Comparison of ENCODE assay signal across 36 cellular contexts in the genomic region with DNA sequence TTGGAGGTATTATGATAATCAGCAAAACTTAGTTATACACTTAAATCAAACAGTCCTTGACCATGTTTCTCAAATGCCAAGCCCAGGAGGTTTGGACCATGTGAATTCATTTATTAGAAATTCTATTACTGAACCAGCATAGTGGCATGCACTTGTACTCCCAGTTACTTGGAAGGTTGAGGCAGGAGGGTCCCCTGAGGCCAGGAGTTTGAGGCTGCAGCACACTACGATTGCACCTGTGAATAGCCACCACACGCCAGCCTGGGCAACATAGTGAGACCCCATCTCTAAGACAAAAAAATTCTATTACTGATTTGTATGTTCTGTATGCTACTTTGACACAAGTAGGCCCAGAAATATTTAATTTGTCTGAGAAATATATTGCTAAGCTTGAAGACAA. TPM values are rescaled to one million over a fixed set of nuclear protein-coding genes. Genes with fewer than 3 reads are reported as not detected.
DNase-seq lines count a peak whose midpoint lies in the region; ATAC-seq, FAIRE-seq and TF ChIP-seq lines count a peak whose summit lies in the region.
"Had no signal": no experiment of that assay in that cellular context is flagged by ENCODE, and none has a peak within 500 bp of the region (broad histone marks: within the 10 kb centered on the region; RNA-seq: fewer than 3 reads in every experiment).

No MANE protein-coding gene starts in this region.

- ATAC-seq in WTC11 (no peak), K562 (no peak)
- ATAC-seq: A549; CD8-positive, alpha-beta T cell had no signal

- H4K91ac ChIP-seq in H1 (replicated peaks; ENCODE audit: insufficient read length, low read length) = no peak overlapping the region

- H3K9ac ChIP-seq in K562 (ENCODE audit: insufficient read depth in 1 of 2, low read depth in 2 of 2, low read length in 2 of 2) = no peak overlapping the region
- H3K9ac ChIP-seq in H1 (replicated peaks in 1 of 4; ENCODE audit: extremely low read depth in 1 of 4, low read depth in 3 of 4, low read length in 3 of 4) = no peak overlapping the region
- H3K9ac ChIP-seq: BLaER1; BLaER1 treated with 17β-estradiol and CSF1 and Interleukin-3, amounts not matched to agents 10 nM and 100 nM had no signal

- peak overlapping the region; percentile 71; the same call in 1 of the 2 replicates for H2BK12ac ChIP-seq in H1 (ENCODE audit: low read depth, low read length)

- H3K18ac ChIP-seq in H1 (ENCODE audit: extremely low read depth, low read length) = no peak overlapping the region

- no peaks in the 10 kb centered on the region for H3K79me1 ChIP-seq in H1 (ENCODE audit: low read depth, low read length)

- H3K9me3 ChIP-seq in K562 (replicated peaks; ENCODE audit: control insufficient read depth, insufficient read depth, low read depth, low read length) (no peaks in the 10 kb centered on the region), H1 (ENCODE audit: insufficient read depth in 2 of 2, low read depth in 1 of 2, low read length in 1 of 2) (no peaks in the 10 kb centered on the region), sigmoid colon (no peaks in the 10 kb centered on the region)
- H3K9me3 ChIP-seq: A549; BE2C; BLaER1; BLaER1 treated with 17β-estradiol and CSF1 and Interleukin-3, amounts not matched to agents 10 nM and 100 nM; Caco-2 had no signal

- H2AK5ac ChIP-seq in H1 (ENCODE audit: low read depth, low read length) = no peak overlapping the region

- TF ChIP-seq RAD21 in K562 (CRISPR knock-in tag; conservative IDR thresholded peaks at IDR 0.05 in 1 of 2, IDR thresholded peaks at IDR 0.05 in 1 of 2) (no peak), H1 (IDR thresholded peaks at IDR 0.05 in 1 of 2, conservative IDR thresholded peaks at IDR 0.05 in 1 of 2; ENCODE audit: low read depth in 2 of 2, low read length in 2 of 2) (no peak)

- intact Hi-C loops in K562 (cut with micrococcal nuclease) (no loop called here), sigmoid colon (cut with DNase I) (no loop called here)

- no peak overlapping the region for H2BK20ac ChIP-seq in H1 (ENCODE audit: low read length)

- H3K4me1 Mint-ChIP-seq in WTC11 = peaks cover 38% of the 10 kb centered on the region
- H3K4me1 Mint-ChIP-seq: B cell; CD4-positive, CD25-positive, alpha-beta regulatory T cell had no signal

- no TSS peak for BruUV-seq in K562 (replicated peaks; lab: Mats Ljungman, UMichigan)

- H3K9me3 Mint-ChIP-seq in WTC11 = no peaks in the 10 kb centered on the region
- H3K9me3 Mint-ChIP-seq: CD14-positive monocyte; CD4-positive, alpha-beta memory T cell; CD4-positive, alpha-beta T cell; CD4-positive, CD25-positive, alpha-beta regulatory T cell; CD8-positive, alpha-beta memory T cell; CD8-positive, alpha-beta T cell had no signal

- WGBS in K562 (ENCODE audit: insufficient coverage, low coverage, missing lambda C conversion rate) = 24% methylated on average over 2 of the region's 2 CpGs
- 98% methylated on average over 2 of the region's 2 CpGs; no CpG with 5 or more reads in 1 of the 2 experiments for WGBS in H1 (ENCODE audit: extremely low coverage in 1 of 2, insufficient coverage in 1 of 2, insufficient read length in 1 of 2, insufficient replicate concordance in 2 of 2, low coverage in 1 of 2, low lambda C conversion rate in 2 of 2, missing lambda C conversion rate in 1 of 2), 2 experiments
- 95 to 99% methylated on average over 2 of the region's 2 CpGs for WGBS in sigmoid colon, 2 donors

- no peak overlapping the region for H4K5ac ChIP-seq in H1 (ENCODE audit: insufficient read length, low read depth, low read length)

- TF ChIP-seq POLR2A in K562 (conservative IDR thresholded peaks at IDR 0.05) (no peak), H1 (IDR thresholded peaks at IDR 0.05; ENCODE audit: control extremely low read depth in 1 of 2, low read depth in 2 of 2, low read length in 2 of 2) (no peak), sigmoid colon (IDR thresholded peaks at IDR 0.05) (no peak)

- H3K36me3 Mint-ChIP-seq in WTC11 = no peaks in the 10 kb centered on the region
- H3K36me3 Mint-ChIP-seq: CD14-positive monocyte; CD4-positive, alpha-beta memory T cell; CD8-positive, alpha-beta memory T cell; CD8-positive, alpha-beta T cell had no signal

- DNase-seq in WTC11 (ENCODE audit: low spot score) (no peak), K562 (ENCODE audit: extremely low read depth in 1 of 4, low spot score in 3 of 4) (no peak), H1 (ENCODE audit: low read depth in 1 of 2, low spot score in 2 of 2) (no peak), sigmoid colon (peak; percentile 24), NCI-H187 (lab: John Stamatoyannopoulos, UW) (no peak), DMS79 (lab: John Stamatoyannopoulos, UW) (no peak), NCI-H2171 (lab: John Stamatoyannopoulos, UW) (no peak), NCI-H146 (lab: John Stamatoyannopoulos, UW) (no peak)
- DNase-seq: 8988T; ACHN; AML-193; BE2C; C1 segment of cervical spinal cord; Caco-2; Calu3; CD4-positive, alpha-beta memory T cell; CD4-positive, alpha-beta T cell; CD4-positive, CD25-positive, alpha-beta regulatory T cell; CD8-positive, alpha-beta memory T cell; CD8-positive, alpha-beta T cell; COR-L47; DMS 273 treated with DMSO at 0.1 percent for 48 hours; DMS153; DMS53; DMS79 treated with DMSO at 0.1 percent for 48 hours; DND-41; EL had no signal

- no peaks in the 10 kb centered on the region for H3K23me2 ChIP-seq in H1 (ENCODE audit: low read depth, low read length)

- H4K20me1 ChIP-seq in K562 (replicated peaks; ENCODE audit: control insufficient read depth, insufficient read depth, low read length) (no peaks in the 10 kb centered on the region), H1 (replicated peaks in 1 of 2; ENCODE audit: control insufficient read depth in 1 of 2, insufficient read depth in 2 of 2, low read length in 2 of 2) (no peaks in the 10 kb centered on the region)
- H4K20me1 ChIP-seq: BLaER1; BLaER1 treated with 17β-estradiol and CSF1 and Interleukin-3, amounts not matched to agents 10 nM and 100 nM had no signal

- no peak overlapping the region for H3K27ac Mint-ChIP-seq in WTC11
- H3K27ac Mint-ChIP-seq: B cell; CD14-positive monocyte; CD4-positive, alpha-beta memory T cell; CD4-positive, alpha-beta T cell; CD4-positive, CD25-positive, alpha-beta regulatory T cell; CD8-positive, alpha-beta memory T cell; CD8-positive, alpha-beta T cell had no signal

- TF ChIP-seq EP300 in K562 (IDR thresholded peaks at IDR 0.05; ENCODE audit: low read length) (no peak), H1 (IDR thresholded peaks at IDR 0.05; ENCODE audit: borderline replicate concordance in 1 of 2, low read depth in 2 of 2, low read length in 2 of 2) (no peak), sigmoid colon (IDR thresholded peaks at IDR 0.05) (no peak)

- no peak overlapping the region for H2BK5ac ChIP-seq in H1 (ENCODE audit: low read depth, low read length)

- no peaks in the 10 kb centered on the region for H3K79me2 ChIP-seq in K562 (ENCODE audit: control insufficient read depth, insufficient read depth, low read length)
- no peaks in the 10 kb centered on the region for H3K79me2 ChIP-seq in H1 (ENCODE audit: control insufficient read depth in 1 of 2, insufficient read depth in 2 of 2, low read length in 2 of 2)

- H3K27me3 ChIP-seq in K562 (ENCODE audit: control insufficient read depth in 2 of 2, insufficient read depth in 2 of 2, low read length in 2 of 2) = peaks cover 4 to 15% of the 10 kb centered on the region in 2 experiments; a peak in 2 of 5 replicates
- no peaks in the 10 kb centered on the region for H3K27me3 ChIP-seq in H1 (replicated peaks in 1 of 4; ENCODE audit: control insufficient read depth in 3 of 4, extremely low read depth in 1 of 4, insufficient read depth in 3 of 4, low read length in 3 of 4)
- no peaks in the 10 kb centered on the region for H3K27me3 ChIP-seq in sigmoid colon
- H3K27me3 ChIP-seq: BE2C; BLaER1; BLaER1 treated with 17β-estradiol and CSF1 and Interleukin-3, amounts not matched to agents 10 nM and 100 nM had no signal

- H4K8ac ChIP-seq in H1 (ENCODE audit: extremely low read depth, insufficient read depth, low read length) = no peak overlapping the region

- no peak overlapping the region for H2AFZ ChIP-seq in K562 (ENCODE audit: low read depth, low read length)
- H2AFZ ChIP-seq in H1 (ENCODE audit: low read length) = no peak overlapping the region

- CTCF ChIA-PET in WTC11 (lab: Charles Lee) = no interaction called here
- CTCF ChIA-PET in K562 (lab: Yijun Ruan, JAX; ENCODE audit: low intra/inter-chr PET ratio) = no interaction called here
- CTCF ChIA-PET in H1 (lab: Charles Lee; ENCODE audit: partially characterized antibody) = interaction anchor here (1.1 to 1.3 kb wide), 4 partner anchors 13 to 129 kb away, joined by 3 to 5 read pairs (median 4); no protein-coding TSS in a partner anchor

- H3K4ac ChIP-seq in H1 (replicated peaks; ENCODE audit: insufficient read length, low read depth, low read length) = no peak overlapping the region

- POLR2A ChIA-PET in WTC11 (lab: Charles Lee) = no interaction called here
- POLR2A ChIA-PET in K562 (lab: Yijun Ruan, JAX) = interaction anchor here (0.9 to 1.3 kb wide), 2 partner anchors 30 to 33 kb away, joined by 3 read pairs; no protein-coding TSS in a partner anchor
- POLR2A ChIA-PET in H1 (lab: Charles Lee; ENCODE audit: partially characterized antibody) = interaction anchor here (0.8 to 1.0 kb wide), 2 partner anchors 9 to 12 kb away, joined by 3 read pairs; no protein-coding TSS in a partner anchor

- no peak overlapping the region; the same call in 1 of the 2 replicates for H2BK15ac ChIP-seq in H1 (ENCODE audit: low read length)

- no peak overlapping the region for H2BK120ac ChIP-seq in H1 (replicated peaks; ENCODE audit: low read depth, low read length)

- TF ChIP-seq CTCF in WTC11 (IDR thresholded peaks at IDR 0.05) (no peak), K562 (IDR thresholded peaks at IDR 0.05 in 2 of 3, conservative IDR thresholded peaks at IDR 0.05 in 1 of 3; ENCODE audit: insufficient read depth in 2 of 3, low read depth in 1 of 3, low read length in 3 of 3) (no peak), H1 (IDR thresholded peaks at IDR 0.05; ENCODE audit: control extremely low read depth in 1 of 3, insufficient read depth in 1 of 3, low read depth in 1 of 3, low read length in 3 of 3) (no peak), sigmoid colon (IDR thresholded peaks at IDR 0.05) (no peak)

- no peak overlapping the region for H3K23ac ChIP-seq in H1 (ENCODE audit: insufficient read length)

- no peak overlapping the region for H3K4me2 ChIP-seq in K562 (ENCODE audit: insufficient read depth, low read length)
- H3K4me2 ChIP-seq in H1 (ENCODE audit: insufficient read depth in 1 of 2, low read depth in 2 of 2, low read length in 2 of 2) = no peak overlapping the region
- H3K4me2 ChIP-seq: A549; BLaER1; BLaER1 treated with 17β-estradiol and CSF1 and Interleukin-3, amounts not matched to agents 10 nM and 100 nM had no signal

- no peaks in the 10 kb centered on the region for H3K9me1 ChIP-seq in K562 (ENCODE audit: control insufficient read depth, insufficient read depth, low read length)

- no peak overlapping the region for H3K56ac ChIP-seq in H1 (replicated peaks; ENCODE audit: insufficient read length, low read depth, low read length)

- no peak overlapping the region for H3K14ac ChIP-seq in H1 (ENCODE audit: insufficient read length)

- no peak overlapping the region for H3K4me3 Mint-ChIP-seq in WTC11
- H3K4me3 Mint-ChIP-seq: B cell; CD14-positive monocyte; CD4-positive, alpha-beta memory T cell; CD4-positive, alpha-beta T cell; CD4-positive, CD25-positive, alpha-beta regulatory T cell; CD8-positive, alpha-beta memory T cell; CD8-positive, alpha-beta T cell had no signal

- FAIRE-seq in K562 (lab: Jason Lieb, UNC) = no peak
- no peak for FAIRE-seq in H1 (lab: Jason Lieb, UNC)
- FAIRE-seq: A204.1, A549, D721Med had no signal

- H3K36me3 ChIP-seq in K562 (ENCODE audit: control insufficient read depth, insufficient read depth, low read length) (no peaks in the 10 kb centered on the region), H1 (ENCODE audit: control insufficient read depth in 2 of 4, insufficient read depth in 4 of 4, low read length in 3 of 4) (no peaks in the 10 kb centered on the region), sigmoid colon (no peaks in the 10 kb centered on the region)
- H3K36me3 ChIP-seq: BE2C; BLaER1; BLaER1 treated with 17β-estradiol and CSF1 and Interleukin-3, amounts not matched to agents 10 nM and 100 nM had no signal

- no peaks in the 10 kb centered on the region for H3K4me1 ChIP-seq in K562 (replicated peaks in 1 of 2; ENCODE audit: control insufficient read depth in 2 of 2, insufficient read depth in 2 of 2, low read length in 2 of 2)
- H3K4me1 ChIP-seq in H1 (replicated peaks in 1 of 4; ENCODE audit: control insufficient read depth in 3 of 4, insufficient read depth in 4 of 4, low read length in 3 of 4) = peaks cover 0 to 13% (median 4%) of the 10 kb centered on the region in 4 experiments; a peak in 5 of 7 replicates
- no peaks in the 10 kb centered on the region for H3K4me1 ChIP-seq in sigmoid colon
- H3K4me1 ChIP-seq: A549, Caco-2 had no signal

- no peak overlapping the region for H3K4me3 ChIP-seq in K562
- H3K4me3 ChIP-seq in H1 (ENCODE audit: extremely low read depth in 1 of 4, insufficient read depth in 2 of 4, low read depth in 3 of 4, low read length in 4 of 4) = no peak overlapping the region
- H3K4me3 ChIP-seq in sigmoid colon = no peak overlapping the region
- H3K4me3 ChIP-seq: A549; BLaER1; BLaER1 treated with 17β-estradiol and CSF1 and Interleukin-3, amounts not matched to agents 10 nM and 100 nM had no signal

- in situ Hi-C loops in K562 (cut with MboI) = no loop called here

- peaks cover 20% of the 10 kb centered on the region for H3K27me3 Mint-ChIP-seq in WTC11 (ENCODE audit: low read depth)
- H3K27me3 Mint-ChIP-seq: B cell had no signal

- H3K27ac ChIP-seq in K562 (ENCODE audit: extremely low read depth, low read depth, low read length) (no peak overlapping the region), H1 (ENCODE audit: low read depth, low read length) (no peak overlapping the region), sigmoid colon (no peak overlapping the region)
- H3K27ac ChIP-seq: 22Rv1; A549; BLaER1; BLaER1 treated with 17β-estradiol and CSF1 and Interleukin-3, amounts not matched to agents 10 nM and 100 nM; C4-2B had no signal

RNA-seq across cellular contexts. Expression of gene FZD7, which starts 43.6 kb away (rescaled TPM):
- total RNA-seq in WTC11 (2021) = 136 to 153 TPM (median 137 TPM) in 3 replicates
- 2.6 and 4.9 TPM in 2 replicates for total RNA-seq in K562 (2011; cell fraction: chromatin; rRNA removed; ENCODE audit: low replicate concordance)
- 7.0 and 7.5 TPM in 2 replicates for total RNA-seq in K562 (2011; cell fraction: nucleolus; rRNA removed)
- 4.4 and 4.5 TPM in 2 replicates for total RNA-seq in K562 (2011; cell fraction: nucleoplasm; rRNA removed)
- total RNA-seq in K562 (2014; rRNA removed) = 0.91 and 1.6 TPM in 2 replicates
- total RNA-seq in K562 (2014; rRNA removed; fragmentation: Illumina TruSeq; extraction: Trizol) = 0.54 and 0.69 TPM in 2 replicates
- total RNA-seq in K562 (2015; rRNA removed; fragmentation: Illumina TruSeq; extraction: Trizol) = 0.54 and 0.57 TPM in 2 replicates
- 1.9 and 2.4 TPM in 2 replicates for total RNA-seq in K562 (2021)
- 0.72 and 0.85 TPM in 2 replicates for polyA plus RNA-seq in K562 (2011; rRNA removed)
- 0.78 and 2.0 TPM in 2 replicates for polyA plus RNA-seq in K562 (2011; cell fraction: cytosol; rRNA removed)
- polyA plus RNA-seq in K562 (2011; cell fraction: nucleus; rRNA removed) = 1.1 and 2.1 TPM in 2 replicates
- polyA plus RNA-seq in K562 (2012) = 0.87 and 1.7 TPM in 2 replicates
- polyA plus RNA-seq in K562 (2014; fragmentation: Illumina TruSeq; extraction: Trizol) = 0.56 and 0.79 TPM in 2 replicates
- polyA plus RNA-seq in K562 (2014; fragmentation: Nextera tagmentation; extraction: Ambion mirVana) = under 1 TPM; 0.11 to 0.18 TPM
- 0.81 and 0.88 TPM in 2 replicates for polyA plus RNA-seq in K562 (2014; rRNA removed)
- polyA minus RNA-seq in K562 (2011; rRNA and poly(A)+ RNA removed) = 1.3 and 1.8 TPM in 2 replicates
- 2.7 and 2.8 TPM in 2 replicates for polyA minus RNA-seq in K562 (2011; cell fraction: cytosol; rRNA and poly(A)+ RNA removed)
- 4.0 and 4.8 TPM in 2 replicates for polyA minus RNA-seq in K562 (2011; cell fraction: nucleus; rRNA and poly(A)+ RNA removed)
- 246 TPM in 2 replicates for total RNA-seq in H1 (2021; fragmentation: NEBNext Ultra II Directional; extraction: Animal tissue kit (Norgen Biotek cat#: 25700))
- polyA plus RNA-seq in H1 (2011; rRNA removed) = 176 and 280 TPM in 2 replicates
- polyA plus RNA-seq in H1 (2011; cell fraction: cytosol; rRNA removed) = 156 TPM
- polyA plus RNA-seq in H1 (2011; cell fraction: nucleus; rRNA removed) = 238 TPM
- polyA plus RNA-seq in H1 (2012, experiment 1 of 2) = 145 to 162 TPM (median 157 TPM) in 4 replicates
- 136 TPM for polyA plus RNA-seq in H1 (2012, experiment 2 of 2)
- 295 TPM for polyA plus RNA-seq in H1 (2013, experiment 1 of 2)
- polyA plus RNA-seq in H1 (2013, experiment 2 of 2) = 302 TPM
- 158 and 159 TPM in 2 replicates for polyA minus RNA-seq in H1 (2011; rRNA and poly(A)+ RNA removed)
- polyA minus RNA-seq in H1 (2011; cell fraction: cytosol; rRNA and poly(A)+ RNA removed) = 315 TPM
- 207 TPM for polyA minus RNA-seq in H1 (2011; cell fraction: nucleus; rRNA and poly(A)+ RNA removed)
- 10 to 100 TPM; 37.9 to 51.2 (median 48.1) TPM for total RNA-seq in sigmoid colon
- polyA plus RNA-seq in sigmoid colon = 1 to 10 TPM in 2 of 3 donors, under 1 TPM in 1; 0.23 to 9.4 (median 2.4) TPM
- polyA plus RNA-seq: CD4-positive, alpha-beta memory T cell; CD8-positive, alpha-beta memory T cell had no signal

Comparison
In these comparisons a context has a peak if more than half of its experiments do, and no peak if none do; other contexts are left out.
1. RNA of gene FZD7, which starts 43.6 kb away (total RNA-seq): 246 TPM in H1, 136 to 153 TPM in WTC11 and 37.9 to 51.2 TPM in sigmoid colon; 0.54 to 7.5 TPM in K562; every median in the first group is over 4 times any median in the second.
2. Of the 49 proteins assayed by ChIP-seq in both K562 and WTC11: peak only in K562: none; only in WTC11: none; in both: ZNF121; in neither: 48.